ENCODE assay signal across 24 cellular contexts in the genomic region with DNA sequence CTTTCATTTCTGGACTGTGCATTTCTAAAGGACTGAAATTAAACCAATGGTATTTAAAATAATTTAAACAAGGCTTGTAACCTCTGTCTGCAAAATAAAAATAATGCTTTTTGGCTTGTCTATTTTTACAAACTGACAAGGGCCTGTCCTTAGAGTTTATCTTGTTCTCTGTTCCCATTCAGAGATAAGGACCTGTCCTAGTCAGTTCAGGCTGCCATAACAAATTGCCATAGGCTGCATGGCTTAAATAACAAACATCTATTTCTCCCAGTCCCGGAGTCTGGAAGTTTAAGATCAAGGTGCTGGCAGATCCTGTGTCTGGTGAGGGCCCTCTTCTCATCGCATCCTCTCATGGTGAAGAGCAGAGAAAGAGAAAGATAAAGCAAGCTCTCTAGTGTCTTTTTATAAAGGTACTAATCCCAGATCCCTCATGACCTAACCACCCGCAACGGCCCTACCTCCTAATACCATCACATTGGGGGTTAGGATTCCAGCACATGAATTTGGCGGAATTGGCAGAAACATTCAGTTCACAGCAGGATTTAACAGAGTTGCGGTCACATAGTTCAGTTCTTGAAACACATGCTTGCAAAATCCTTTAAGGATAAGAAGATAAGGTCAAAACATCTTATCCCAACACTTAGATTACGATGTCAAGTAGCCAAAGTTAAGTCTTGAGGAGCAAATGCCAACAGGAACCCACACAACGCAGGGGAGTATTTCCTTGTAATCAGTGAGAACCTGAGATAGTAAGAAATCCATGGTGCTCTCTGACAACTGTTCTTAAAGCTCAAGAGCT. TPM values are rescaled to one million over a fixed set of nuclear protein-coding genes. Genes with fewer than 3 reads are reported as not detected.
DNase-seq lines count a peak whose midpoint lies in the region; ATAC-seq, FAIRE-seq and TF ChIP-seq lines count a peak whose summit lies in the region.
"Had no signal": no experiment of that assay in that cellular context is flagged by ENCODE, and none has a peak within 500 bp of the region (broad histone marks: within the 10 kb centered on the region; RNA-seq: fewer than 3 reads in every experiment).

No MANE protein-coding gene starts in this region.

- peak overlapping the region in 1 of 8 donors; percentile 24 for H3K27ac Mint-ChIP-seq in CD8-positive, alpha-beta memory T cell
- H3K27ac Mint-ChIP-seq: activated CD4-positive, alpha-beta T cell treated with anti-CD3 and anti-CD28 coated beads, Interleukin-2, amount 10 ng/mL, durations not matched to agents 24 days and 14 days; activated naive CD4-positive, alpha-beta T cell treated with anti-CD3 and anti-CD28 coated beads, Interleukin-2, amount 50 U/mL, for 72 hours; activated T-cell treated with anti-CD3 and anti-CD28 coated beads, Interleukin-2, amount 50 U/mL, for 72 hours had no signal

- DNase-seq in OCI-M1 (lab: John Stamatoyannopoulos, UW) = peak; percentile 14
- peak; percentile 23 for DNase-seq in fibroblast of pulmonary artery (ENCODE audit: low read depth)
- peak; percentile 17 to 65 for DNase-seq in trophoblast cell
- no peak for DNase-seq in CD8-positive, alpha-beta memory T cell
- DNase-seq in urothelium cell line (ENCODE audit: low spot score) = no peak
- DNase-seq in RPMI8226 = no peak
- DNase-seq: activated CD4-positive, alpha-beta T cell treated with anti-CD3 and anti-CD28 coated beads, Interleukin-2, amount 10 ng/mL, durations not matched to agents 24 days and 14 days; activated T-cell treated with anti-CD3 and anti-CD28 coated beads, Interleukin-2, amount 50 U/mL, for 72 hours; DMS79; effector CD8-positive, alpha-beta T cell; mammary epithelial cell; NCI-H146; NCI-H524; occipital lobe; stimulated activated CD4-positive, alpha-beta T cell treated with anti-CD3 and anti-CD28 coated beads, Interleukin-4, amount 100 ng/mL, for 1 hour; stomach had no signal

- H4K91ac ChIP-seq in trophoblast cell (ENCODE audit: low read depth, low read length) = no peak overlapping the region

- H3K36me3 ChIP-seq in trophoblast cell (ENCODE audit: control insufficient read depth in 1 of 2, insufficient read depth in 2 of 2, low read length in 2 of 2) = no peaks in the 10 kb centered on the region
- H3K36me3 ChIP-seq in CD8-positive, alpha-beta memory T cell (ENCODE audit: insufficient read depth, low read length) = no peaks in the 10 kb centered on the region
- H3K36me3 ChIP-seq: gastroesophageal sphincter, stomach, tibial nerve had no signal

- no peaks in the 10 kb centered on the region for H3K9me3 ChIP-seq in trophoblast cell (ENCODE audit: insufficient read depth, low read depth, low read length)
- H3K9me3 ChIP-seq in CD8-positive, alpha-beta memory T cell (ENCODE audit: low read length) = no peaks in the 10 kb centered on the region
- H3K9me3 ChIP-seq: gastroesophageal sphincter, stomach, tibial nerve had no signal

- no peak overlapping the region for H3K18ac ChIP-seq in trophoblast cell (ENCODE audit: low read length)

- no peak overlapping the region for H3K14ac ChIP-seq in trophoblast cell (ENCODE audit: low read length)

- H2AFZ ChIP-seq in trophoblast cell (ENCODE audit: insufficient read depth, low read length, poor library complexity) = no peak overlapping the region

- H3K79me2 ChIP-seq in trophoblast cell (ENCODE audit: control insufficient read depth, insufficient read depth, low read length, poor library complexity) = no peaks in the 10 kb centered on the region

- H3K27me3 ChIP-seq in trophoblast cell (ENCODE audit: insufficient read depth, low read length) = no peaks in the 10 kb centered on the region
- no peaks in the 10 kb centered on the region for H3K27me3 ChIP-seq in CD8-positive, alpha-beta memory T cell (ENCODE audit: insufficient read depth, low read length, poor library complexity, severe bottlenecking)
- H3K27me3 ChIP-seq: gastroesophageal sphincter, stomach, tibial nerve had no signal

- no peak overlapping the region for H2AK5ac ChIP-seq in trophoblast cell (ENCODE audit: low read length)

- H3K4me3 Mint-ChIP-seq in CD8-positive, alpha-beta memory T cell = no peak overlapping the region
- H3K4me3 Mint-ChIP-seq: activated CD4-positive, alpha-beta T cell treated with anti-CD3 and anti-CD28 coated beads, Interleukin-2, amount 10 ng/mL, durations not matched to agents 24 days and 14 days had no signal

- H2BK5ac ChIP-seq in trophoblast cell (ENCODE audit: low read depth, low read length, poor library complexity) = no peak overlapping the region

- H3K79me1 ChIP-seq in trophoblast cell (ENCODE audit: low read length) = no peaks in the 10 kb centered on the region

- H3K4me3 ChIP-seq in fibroblast of pulmonary artery (replicated peaks; ENCODE audit: low read depth, low read length) (no peak overlapping the region), trophoblast cell (ENCODE audit: low read depth, low read length) (no peak overlapping the region)
- no peak overlapping the region for H3K4me3 ChIP-seq in CD8-positive, alpha-beta memory T cell (ENCODE audit: low read length)
- H3K4me3 ChIP-seq: gastroesophageal sphincter, stomach, tibial nerve had no signal

- TF ChIP-seq CTCF in fibroblast of pulmonary artery (IDR thresholded peaks at IDR 0.05; ENCODE audit: low read length, missing control alignments) = no peak

- no peak overlapping the region for H3K23ac ChIP-seq in trophoblast cell (ENCODE audit: low read length)

- no peak overlapping the region for H2BK120ac ChIP-seq in trophoblast cell (ENCODE audit: insufficient read depth, low read length, poor library complexity)

- POLR2A ChIA-PET in CD8-positive, alpha-beta memory T cell (lab: Charles Lee) = no interaction called here

- H4K8ac ChIP-seq in trophoblast cell (ENCODE audit: low read depth, low read length) = no peak overlapping the region

- no peak for FAIRE-seq in urothelium cell line (lab: Jason Lieb, UNC)
- FAIRE-seq: keratinocyte, TTC549 had no signal

- CTCF ChIA-PET in CD8-positive, alpha-beta memory T cell (lab: Charles Lee) = interaction anchor here (1.0 kb wide), 1 partner anchor 44 kb away, joined by 5 read pairs; no protein-coding TSS in a partner anchor

- no peak overlapping the region for H2BK12ac ChIP-seq in trophoblast cell (ENCODE audit: low read length)

- H3K4ac ChIP-seq in trophoblast cell (ENCODE audit: low read depth, low read length) = no peak overlapping the region

- H3K9me3 Mint-ChIP-seq in CD8-positive, alpha-beta memory T cell = no peaks in the 10 kb centered on the region
- H3K9me3 Mint-ChIP-seq: activated CD4-positive, alpha-beta T cell treated with anti-CD3 and anti-CD28 coated beads, Interleukin-2, amount 10 ng/mL, durations not matched to agents 24 days and 14 days; activated naive CD4-positive, alpha-beta T cell treated with anti-CD3 and anti-CD28 coated beads, Interleukin-2, amount 50 U/mL, for 72 hours; activated T-cell treated with anti-CD3 and anti-CD28 coated beads, Interleukin-2, amount 50 U/mL, for 72 hours had no signal

- H3K4me1 ChIP-seq in trophoblast cell (ENCODE audit: control insufficient read depth in 1 of 2, insufficient read depth in 2 of 2, low read length in 2 of 2) = peaks cover 3% of the 10 kb centered on the region in 2 experiments
- H3K4me1 ChIP-seq in CD8-positive, alpha-beta memory T cell (ENCODE audit: insufficient read depth, low read length) = peaks cover 17% of the 10 kb centered on the region

- peak; percentile 5 for ATAC-seq in HG03442 (IDR thresholded peaks at IDR 0.05; ENCODE audit: unreplicated experiment)
- no peak for ATAC-seq in GM21381 (IDR thresholded peaks at IDR 0.05; ENCODE audit: unreplicated experiment)
- ATAC-seq: activated naive CD4-positive, alpha-beta T cell treated with anti-CD3 and anti-CD28 coated beads, Interleukin-2, amount 50 U/mL, for 72 hours; activated T-cell treated with anti-CD3 and anti-CD28 coated beads, Interleukin-2, amount 50 U/mL, for 72 hours; esophagus mucosa; gastroesophageal sphincter had no signal

- H3K36me3 Mint-ChIP-seq in CD8-positive, alpha-beta memory T cell = peaks cover 4 to 15% (median 11%) of the 10 kb centered on the region in 3 donors

- no peak overlapping the region for H3K4me2 ChIP-seq in trophoblast cell (ENCODE audit: low read length)

- H4K12ac ChIP-seq in trophoblast cell (ENCODE audit: low read depth, low read length) = no peak overlapping the region

- no peak overlapping the region for H3K27ac ChIP-seq in trophoblast cell (ENCODE audit: low read depth, low read length)
- no peak overlapping the region for H3K27ac ChIP-seq in CD8-positive, alpha-beta memory T cell (ENCODE audit: low read depth, low read length)
- H3K27ac ChIP-seq: gastroesophageal sphincter, stomach, tibial nerve had no signal

- no peak overlapping the region for H3K9ac ChIP-seq in trophoblast cell (ENCODE audit: low read length)

- WGBS in trophoblast cell (ENCODE audit: extremely low coverage, insufficient coverage, insufficient read length) = no CpG with 5 or more reads among the region's 8 CpGs

- peaks cover 8 to 19% (median 18%) of the 10 kb centered on the region in 3 donors for H3K4me1 Mint-ChIP-seq in CD8-positive, alpha-beta memory T cell

- peaks cover 0 to 1% of the 10 kb centered on the region in 2 donors for H3K27me3 Mint-ChIP-seq in CD8-positive, alpha-beta memory T cell

RNA-seq across cellular contexts. Expression of gene KBTBD8, which starts 17.8 kb away (rescaled TPM):
- 0.62 and 0.69 TPM in 2 replicates for polyA plus RNA-seq in trophoblast cell (2013)
- total RNA-seq in CD8-positive, alpha-beta memory T cell = 10 to 100 TPM; 21.9 to 23.3 TPM
- 3.6 TPM for polyA plus RNA-seq in CD8-positive, alpha-beta memory T cell

Comparison
In these comparisons a context has a peak if more than half of its experiments do, and no peak if none do; other contexts are left out.
1. DNase-seq: peak in OCI-M1 (single experiment), fibroblast of pulmonary artery (single experiment) and trophoblast cell (2 of 2); none in CD8-positive, alpha-beta memory T cell (0 of 5), urothelium cell line (single experiment) and RPMI8226 (single experiment).